ENCODE assay signal across 7 cellular contexts in the genomic region with DNA sequence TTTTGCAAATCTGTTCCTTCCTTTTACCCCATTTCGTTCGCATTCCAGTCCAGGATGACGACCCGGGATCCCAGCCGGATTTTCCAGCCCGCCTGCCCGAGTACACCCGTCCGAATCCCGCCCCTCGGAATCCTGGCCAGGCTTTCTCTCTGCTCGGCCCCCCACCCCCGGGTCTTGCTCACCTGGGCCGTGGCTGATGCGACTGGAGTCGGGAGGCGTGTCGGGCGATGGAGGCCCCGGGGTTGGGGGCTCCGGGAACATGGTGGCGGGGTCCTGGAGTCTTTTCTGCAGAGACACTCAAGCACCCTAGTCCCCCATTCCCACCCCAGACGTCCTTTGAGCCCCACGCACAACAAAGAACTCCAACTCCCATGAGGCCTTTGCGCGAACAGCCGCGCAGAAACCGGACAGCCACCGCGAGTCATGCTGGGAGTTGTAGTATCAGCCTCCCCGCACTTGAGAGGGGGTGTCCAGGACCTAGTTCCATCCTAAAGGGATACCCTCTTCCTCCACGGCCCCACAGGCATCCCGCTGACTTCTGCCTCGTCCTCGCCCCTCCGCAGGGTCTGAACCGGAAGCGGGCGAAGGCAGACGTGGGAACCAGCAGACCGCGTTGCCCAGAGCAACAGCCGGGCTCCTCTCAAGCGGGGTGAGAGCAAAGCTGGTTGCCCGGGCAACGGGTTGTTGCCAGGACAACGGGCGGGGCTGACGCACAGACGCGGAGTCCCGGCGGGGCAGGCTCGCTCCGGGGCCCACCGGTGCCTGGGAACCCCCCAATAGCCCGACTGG. TPM values are rescaled to one million over a fixed set of nuclear protein-coding genes. Genes with fewer than 3 reads are reported as not detected.
A peak's percentile ranks its signal among the peaks of the same experiment; 100 is the strongest.
DNase-seq lines count a peak whose midpoint lies in the region; ATAC-seq lines count a peak whose summit lies in the region.

No MANE protein-coding gene starts in this region.

- ATAC-seq in GM18511 (IDR thresholded peaks at IDR 0.05; ENCODE audit: unreplicated experiment) (peak; percentile 86), HG03045 (IDR thresholded peaks at IDR 0.05; ENCODE audit: unreplicated experiment) (peak; percentile 52), left colon (peak; percentile 53)

- intact Hi-C loops in left colon (cut with DNase I, micrococcal nuclease) = no loop called here

- DNase-seq in NCI-H2227 (lab: John Stamatoyannopoulos, UW; ENCODE audit: unreplicated experiment) (peak; percentile 99), cerebellar cortex (ENCODE audit: low spot score) (peak; percentile 89), left colon (peak; percentile 60 to 75)
- DNase-seq in activated CD4-positive, alpha-beta T cell treated with anti-CD3 and anti-CD28 coated beads for 1 hour = peak; percentile 88
- peak; percentile 87 for DNase-seq in stimulated activated CD4-positive, alpha-beta T cell treated with anti-CD3 and anti-CD28 coated beads, Interleukin-4, amount 100 ng/mL, for 1 hour

RNA-seq across cellular contexts. Expression of a gene that starts 1.1 kb away (rescaled TPM):
- total RNA-seq in left colon = 1 to 10 TPM in 1 of 2 donors, under 1 TPM in 1; 0.64 to 1.9 TPM

RNA-seq across cellular contexts. Expression of a gene that starts 12.6 kb away (rescaled TPM):
- total RNA-seq in left colon = 1 to 10 TPM in 1 of 2 donors, under 1 TPM in 1; 0.79 to 2.6 TPM

RNA-seq across cellular contexts. Expression of a gene that starts 21.4 kb away (rescaled TPM):
- 1 to 10 TPM in 1 of 2 donors, not detected in 1; 1.1 TPM for total RNA-seq in left colon

RNA-seq across cellular contexts. Expression of a gene that starts 30.0 kb away (rescaled TPM):
- total RNA-seq in left colon = under 1 TPM; 0.40 to 0.70 TPM

RNA-seq across cellular contexts. Expression of a gene that starts 30.3 kb away (rescaled TPM):
- total RNA-seq in left colon = 100 to 1,000 TPM in 1 of 2 donors, 10 to 100 TPM in 1; 95.7 to 104 TPM

Comparison
In these comparisons a context has a peak if more than half of its experiments do, and no peak if none do; other contexts are left out.
1. Peak in every context shown above with its lines: DNase-seq and ATAC-seq.